Comparison of ENCODE assay signal across 22 cellular contexts in genomic region chr1:206047271-206047670, GRCh38. TPM values are rescaled to one million over a fixed set of nuclear protein-coding genes. Genes with fewer than 3 reads are reported as not detected.
"Had no signal": no experiment of that assay in that cellular context is flagged by ENCODE, and none has a peak within 500 bp of the region (broad histone marks: within the 10 kb centered on the region; RNA-seq: fewer than 3 reads in every experiment).

No MANE protein-coding gene starts in this region.

- ATAC-seq: activated CD8-positive, alpha-beta memory T cell treated with anti-CD3 and anti-CD28 coated beads, Interleukin-2, amount 10 ng/mL, durations not matched to agents 7 days and 5 days; left ventricle myocardium superior; stimulated activated naive CD8-positive, alpha-beta T cell treated with anti-CD3 and anti-CD28 coated beads, Interleukin-15, Interleukin-2, amounts not matched to agents 100 U/mL and 50 U/mL, for 24 hours had no signal

- H3K27ac Mint-ChIP-seq: activated CD4-positive, alpha-beta memory T cell treated with anti-CD3 and anti-CD28 coated beads for 36 hours; activated CD8-positive, alpha-beta memory T cell treated with anti-CD3 and anti-CD28 coated beads, Interleukin-2, amount 10 ng/mL, durations not matched to agents 7 days and 5 days; activated naive CD8-positive, alpha-beta T cell; neural progenitor cell had no signal

- H3K27me3 Mint-ChIP-seq: activated CD4-positive, alpha-beta memory T cell treated with anti-CD3 and anti-CD28 coated beads for 36 hours; activated naive CD8-positive, alpha-beta T cell had no signal

- H3K4me3 ChIP-seq: esophagus squamous epithelium, neural progenitor cell, prostate gland, right atrium auricular region, tibial artery had no signal

- H3K27ac ChIP-seq: esophagus squamous epithelium, neural progenitor cell, prostate gland, right atrium auricular region, tibial artery had no signal

- H3K4me3 Mint-ChIP-seq: activated CD4-positive, alpha-beta memory T cell treated with anti-CD3 and anti-CD28 coated beads for 36 hours; activated CD8-positive, alpha-beta memory T cell treated with anti-CD3 and anti-CD28 coated beads, Interleukin-2, amount 10 ng/mL, durations not matched to agents 7 days and 5 days; activated naive CD8-positive, alpha-beta T cell; neural progenitor cell had no signal

- H3K27me3 ChIP-seq: neural progenitor cell, right atrium auricular region had no signal

- H3K9me3 Mint-ChIP-seq: activated CD4-positive, alpha-beta memory T cell treated with anti-CD3 and anti-CD28 coated beads for 36 hours had no signal

- H3K36me3 Mint-ChIP-seq: activated CD4-positive, alpha-beta memory T cell treated with anti-CD3 and anti-CD28 coated beads for 36 hours; activated CD8-positive, alpha-beta memory T cell treated with anti-CD3 and anti-CD28 coated beads, Interleukin-2, amount 10 ng/mL, durations not matched to agents 7 days and 5 days; activated naive CD8-positive, alpha-beta T cell; neural progenitor cell had no signal

- H3K9me3 ChIP-seq: esophagus squamous epithelium, prostate gland, right atrium auricular region, tibial artery had no signal

- H3K36me3 ChIP-seq: esophagus squamous epithelium, neural progenitor cell, prostate gland, right atrium auricular region, tibial artery had no signal

- H3K4me2 ChIP-seq: neural progenitor cell had no signal

- H2AFZ ChIP-seq: neural progenitor cell had no signal

- H3K4me1 ChIP-seq: prostate gland, right atrium auricular region, tibial artery had no signal

- DNase-seq: activated CD4-positive, alpha-beta memory T cell treated with anti-CD3 and anti-CD28 coated beads for 36 hours; activated CD4-positive, alpha-beta T cell treated with anti-CD3 and anti-CD28 coated beads for 4 hours; activated CD8-positive, alpha-beta memory T cell treated with anti-CD3 and anti-CD28 coated beads, Interleukin-2, amount 10 ng/mL, durations not matched to agents 7 days and 5 days; cerebellar nuclear complex; cortex of kidney; effector CD8-positive, alpha-beta T cell; esophagus squamous epithelium; left ventricle myocardium superior; stimulated activated CD4-positive, alpha-beta T cell treated with anti-CD3 and anti-CD28 coated beads, Interleukin-12 subunit alpha, Interleukin-12 subunit beta, amount 100 ng/mL, for 4 hours; stimulated activated CD4-positive, alpha-beta T cell treated with anti-CD3 and anti-CD28 coated beads, Interleukin-1b, Interleukin-23, amount 100 ng/mL, for 48 hours; stimulated activated CD8-positive, alpha-beta memory T cell treated with anti-CD3 and anti-CD28 coated beads, Interleukin-4, amount 100 ng/mL, for 48 hours; stimulated activated naive CD8-positive, alpha-beta T cell treated with anti-CD3 and anti-CD28 coated beads, Interleukin-15, Interleukin-2, amounts not matched to agents 100 U/mL and 50 U/mL, for 24 hours; substantia nigra; tibial artery had no signal

RNA-seq across cellular contexts. Expression of gene RHEX, which starts 5.7 kb away (rescaled TPM):
- total RNA-seq: activated CD4-positive, alpha-beta memory T cell treated with anti-CD3 and anti-CD28 coated beads for 36 hours; activated CD8-positive, alpha-beta memory T cell treated with anti-CD3 and anti-CD28 coated beads, Interleukin-2, amount 10 ng/mL, durations not matched to agents 7 days and 5 days; bronchial epithelial cell; glomerular endothelial cell; mononuclear cell; osteocyte; right atrium auricular region had no signal

RNA-seq across cellular contexts. Expression of gene CTSE, which starts 23.6 kb away (rescaled TPM):
- total RNA-seq: activated CD4-positive, alpha-beta memory T cell treated with anti-CD3 and anti-CD28 coated beads for 36 hours; activated CD8-positive, alpha-beta memory T cell treated with anti-CD3 and anti-CD28 coated beads, Interleukin-2, amount 10 ng/mL, durations not matched to agents 7 days and 5 days; bronchial epithelial cell; glomerular endothelial cell; mononuclear cell; osteocyte; prostate gland had no signal

RNA-seq across cellular contexts. Expression of gene RAB7B, which starts 44.1 kb away (rescaled TPM):
- total RNA-seq: activated CD4-positive, alpha-beta memory T cell treated with anti-CD3 and anti-CD28 coated beads for 36 hours; activated CD8-positive, alpha-beta memory T cell treated with anti-CD3 and anti-CD28 coated beads, Interleukin-2, amount 10 ng/mL, durations not matched to agents 7 days and 5 days; glomerular endothelial cell had no signal
